1 cellular context compared by ENCODE assay signal in the genomic region with DNA sequence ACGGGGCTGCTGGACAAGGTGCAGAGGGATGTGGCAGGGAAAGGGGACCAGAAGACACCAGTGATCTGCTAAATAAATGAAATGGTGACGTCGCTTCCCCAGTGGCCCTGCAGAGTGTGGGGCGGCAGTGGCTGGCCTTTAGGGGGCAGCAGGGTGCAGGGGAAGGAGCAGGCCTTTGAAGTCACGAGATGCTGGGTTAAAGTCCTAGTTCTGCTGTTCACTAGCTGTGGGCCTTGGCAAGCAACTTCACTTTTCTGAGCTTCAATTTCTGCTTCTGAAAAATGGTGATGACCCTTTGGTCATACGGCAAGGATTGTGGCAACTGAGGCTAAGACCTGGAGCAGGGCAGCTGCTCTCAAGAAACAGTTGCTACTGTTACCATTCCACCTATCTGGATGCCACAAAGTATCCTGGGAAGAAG.
A peak's percentile ranks its signal among the peaks of the same experiment; 100 is the strongest.
TF ChIP-seq lines count a peak whose summit lies in the region.

No MANE protein-coding gene starts in this region.

TF ChIP-seq in GM12878, 131 proteins besides CTCF, POLR2A, EP300 and RAD21 (continued from another document):
- TF ChIP-seq, protein P1, sequence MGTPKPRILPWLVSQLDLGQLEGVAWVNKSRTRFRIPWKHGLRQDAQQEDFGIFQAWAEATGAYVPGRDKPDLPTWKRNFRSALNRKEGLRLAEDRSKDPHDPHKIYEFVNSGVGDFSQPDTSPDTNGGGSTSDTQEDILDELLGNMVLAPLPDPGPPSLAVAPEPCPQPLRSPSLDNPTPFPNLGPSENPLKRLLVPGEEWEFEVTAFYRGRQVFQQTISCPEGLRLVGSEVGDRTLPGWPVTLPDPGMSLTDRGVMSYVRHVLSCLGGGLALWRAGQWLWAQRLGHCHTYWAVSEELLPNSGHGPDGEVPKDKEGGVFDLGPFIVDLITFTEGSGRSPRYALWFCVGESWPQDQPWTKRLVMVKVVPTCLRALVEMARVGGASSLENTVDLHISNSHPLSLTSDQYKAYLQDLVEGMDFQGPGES (IDR thresholded peaks at IDR 0.05), result no peak
- TF ChIP-seq CEBPB (IDR thresholded peaks at IDR 0.05; ENCODE audit: borderline replicate concordance in 1 of 2, low read depth in 2 of 2, low read length in 2 of 2) (no peak), ZNF217 (IDR thresholded peaks at IDR 0.05) (no peak), YBX1 (IDR thresholded peaks at IDR 0.05) (no peak), RCOR1 (conservative IDR thresholded peaks at IDR 0.05; ENCODE audit: low read depth, low read length) (no peak), NRF1 (conservative IDR thresholded peaks at IDR 0.05; ENCODE audit: low read depth, low read length) (no peak), RFX5 (IDR thresholded peaks at IDR 0.05; ENCODE audit: low read depth, low read length) (no peak), BMI1 (IDR thresholded peaks at IDR 0.05; ENCODE audit: borderline replicate concordance) (no peak), IRF4 (IDR thresholded peaks at IDR 0.05; ENCODE audit: low read depth, low read length) (0 out of 2 replicates have a peak, but pooled peaks have one; percentile 11), NR2C2 (IDR thresholded peaks at IDR 0.05; ENCODE audit: borderline replicate concordance, control insufficient read depth, insufficient read length, low read depth) (no peak)
- TF ChIP-seq, protein P2, sequence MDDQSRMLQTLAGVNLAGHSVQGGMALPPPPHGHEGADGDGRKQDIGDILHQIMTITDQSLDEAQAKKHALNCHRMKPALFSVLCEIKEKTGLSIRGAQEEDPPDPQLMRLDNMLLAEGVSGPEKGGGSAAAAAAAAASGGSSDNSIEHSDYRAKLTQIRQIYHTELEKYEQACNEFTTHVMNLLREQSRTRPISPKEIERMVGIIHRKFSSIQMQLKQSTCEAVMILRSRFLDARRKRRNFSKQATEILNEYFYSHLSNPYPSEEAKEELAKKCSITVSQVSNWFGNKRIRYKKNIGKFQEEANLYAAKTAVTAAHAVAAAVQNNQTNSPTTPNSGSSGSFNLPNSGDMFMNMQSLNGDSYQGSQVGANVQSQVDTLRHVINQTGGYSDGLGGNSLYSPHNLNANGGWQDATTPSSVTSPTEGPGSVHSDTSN (IDR thresholded peaks at IDR 0.05; ENCODE audit: insufficient replicate concordance, low read depth, low read length), result no peak
- TF ChIP-seq, protein P3, sequence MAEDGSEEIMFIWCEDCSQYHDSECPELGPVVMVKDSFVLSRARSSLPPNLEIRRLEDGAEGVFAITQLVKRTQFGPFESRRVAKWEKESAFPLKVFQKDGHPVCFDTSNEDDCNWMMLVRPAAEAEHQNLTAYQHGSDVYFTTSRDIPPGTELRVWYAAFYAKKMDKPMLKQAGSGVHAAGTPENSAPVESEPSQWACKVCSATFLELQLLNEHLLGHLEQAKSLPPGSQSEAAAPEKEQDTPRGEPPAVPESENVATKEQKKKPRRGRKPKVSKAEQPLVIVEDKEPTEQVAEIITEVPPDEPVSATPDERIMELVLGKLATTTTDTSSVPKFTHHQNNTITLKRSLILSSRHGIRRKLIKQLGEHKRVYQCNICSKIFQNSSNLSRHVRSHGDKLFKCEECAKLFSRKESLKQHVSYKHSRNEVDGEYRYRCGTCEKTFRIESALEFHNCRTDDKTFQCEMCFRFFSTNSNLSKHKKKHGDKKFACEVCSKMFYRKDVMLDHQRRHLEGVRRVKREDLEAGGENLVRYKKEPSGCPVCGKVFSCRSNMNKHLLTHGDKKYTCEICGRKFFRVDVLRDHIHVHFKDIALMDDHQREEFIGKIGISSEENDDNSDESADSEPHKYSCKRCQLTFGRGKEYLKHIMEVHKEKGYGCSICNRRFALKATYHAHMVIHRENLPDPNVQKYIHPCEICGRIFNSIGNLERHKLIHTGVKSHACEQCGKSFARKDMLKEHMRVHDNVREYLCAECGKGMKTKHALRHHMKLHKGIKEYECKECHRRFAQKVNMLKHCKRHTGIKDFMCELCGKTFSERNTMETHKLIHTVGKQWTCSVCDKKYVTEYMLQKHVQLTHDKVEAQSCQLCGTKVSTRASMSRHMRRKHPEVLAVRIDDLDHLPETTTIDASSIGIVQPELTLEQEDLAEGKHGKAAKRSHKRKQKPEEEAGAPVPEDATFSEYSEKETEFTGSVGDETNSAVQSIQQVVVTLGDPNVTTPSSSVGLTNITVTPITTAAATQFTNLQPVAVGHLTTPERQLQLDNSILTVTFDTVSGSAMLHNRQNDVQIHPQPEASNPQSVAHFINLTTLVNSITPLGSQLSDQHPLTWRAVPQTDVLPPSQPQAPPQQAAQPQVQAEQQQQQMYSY (CRISPR knock-in tag; IDR thresholded peaks at IDR 0.05), result no peak
- TF ChIP-seq, protein P4, sequence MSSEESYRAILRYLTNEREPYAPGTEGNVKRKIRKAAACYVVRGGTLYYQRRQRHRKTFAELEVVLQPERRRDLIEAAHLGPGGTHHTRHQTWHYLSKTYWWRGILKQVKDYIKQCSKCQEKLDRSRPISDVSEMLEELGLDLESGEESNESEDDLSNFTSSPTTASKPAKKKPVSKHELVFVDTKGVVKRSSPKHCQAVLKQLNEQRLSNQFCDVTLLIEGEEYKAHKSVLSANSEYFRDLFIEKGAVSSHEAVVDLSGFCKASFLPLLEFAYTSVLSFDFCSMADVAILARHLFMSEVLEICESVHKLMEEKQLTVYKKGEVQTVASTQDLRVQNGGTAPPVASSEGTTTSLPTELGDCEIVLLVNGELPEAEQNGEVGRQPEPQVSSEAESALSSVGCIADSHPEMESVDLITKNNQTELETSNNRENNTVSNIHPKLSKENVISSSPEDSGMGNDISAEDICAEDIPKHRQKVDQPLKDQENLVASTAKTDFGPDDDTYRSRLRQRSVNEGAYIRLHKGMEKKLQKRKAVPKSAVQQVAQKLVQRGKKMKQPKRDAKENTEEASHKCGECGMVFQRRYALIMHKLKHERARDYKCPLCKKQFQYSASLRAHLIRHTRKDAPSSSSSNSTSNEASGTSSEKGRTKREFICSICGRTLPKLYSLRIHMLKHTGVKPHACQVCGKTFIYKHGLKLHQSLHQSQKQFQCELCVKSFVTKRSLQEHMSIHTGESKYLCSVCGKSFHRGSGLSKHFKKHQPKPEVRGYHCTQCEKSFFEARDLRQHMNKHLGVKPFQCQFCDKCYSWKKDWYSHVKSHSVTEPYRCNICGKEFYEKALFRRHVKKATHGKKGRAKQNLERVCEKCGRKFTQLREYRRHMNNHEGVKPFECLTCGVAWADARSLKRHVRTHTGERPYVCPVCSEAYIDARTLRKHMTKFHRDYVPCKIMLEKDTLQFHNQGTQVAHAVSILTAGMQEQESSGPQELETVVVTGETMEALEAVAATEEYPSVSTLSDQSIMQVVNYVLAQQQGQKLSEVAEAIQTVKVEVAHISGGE (CRISPR knock-in tag; IDR thresholded peaks at IDR 0.05), result no peak
